Comparison of ENCODE assay signal across 9 cellular contexts in genomic region chr3:33218072-33218445, GRCh38. TPM values are rescaled to one million over a fixed set of nuclear protein-coding genes. Genes with fewer than 3 reads are reported as not detected.
DNase-seq lines count a peak whose midpoint lies in the region; ATAC-seq, FAIRE-seq and TF ChIP-seq lines count a peak whose summit lies in the region.
"Had no signal": no experiment of that assay in that cellular context is flagged by ENCODE, and none has a peak within 500 bp of the region (broad histone marks: within the 10 kb centered on the region; RNA-seq: fewer than 3 reads in every experiment).

No MANE protein-coding gene starts in this region.

- POLR2A ChIA-PET in activated CD8-positive, alpha-beta T cell treated with anti-CD3 and anti-CD28 coated beads, Interleukin-2, amount 10 ng/mL, durations not matched to agents 7 days and 5 days (lab: Charles Lee): no interaction called here

- no peaks in the 10 kb centered on the region for H3K4me1 Mint-ChIP-seq in activated T-cell treated with anti-CD3 and anti-CD28 coated beads, Interleukin-2, amount 50 U/mL, for 72 hours (ENCODE audit: low read depth)
- H3K4me1 Mint-ChIP-seq in mesothelial cell of epicardium: peaks cover 6% of the 10 kb centered on the region
- peaks cover 4% of the 10 kb centered on the region for H3K4me1 Mint-ChIP-seq in activated CD8-positive, alpha-beta T cell treated with anti-CD3 and anti-CD28 coated beads, Interleukin-2, amount 10 ng/mL, durations not matched to agents 7 days and 5 days (ENCODE audit: low read depth)

- ATAC-seq in activated T-cell treated with anti-CD3 and anti-CD28 coated beads, Interleukin-2, amount 50 U/mL, for 72 hours (replicated peaks in 1 of 2): no peak
- no peak for ATAC-seq in upper lobe of right lung
- no peak for ATAC-seq in activated CD8-positive, alpha-beta T cell treated with anti-CD3 and anti-CD28 coated beads, Interleukin-2, amount 10 ng/mL, durations not matched to agents 7 days and 5 days

- no peaks in the 10 kb centered on the region for H3K36me3 ChIP-seq in bronchial epithelial cell (ENCODE audit: control insufficient read depth, insufficient read depth, low read length)
- no peaks in the 10 kb centered on the region for H3K36me3 ChIP-seq in upper lobe of right lung
- no peaks in the 10 kb centered on the region for H3K36me3 ChIP-seq in adrenal gland (replicated peaks in 1 of 2)
- no peaks in the 10 kb centered on the region for H3K36me3 ChIP-seq in Peyer's patch

- DNase-seq in activated T-cell treated with anti-CD3 and anti-CD28 coated beads, Interleukin-2, amount 50 U/mL, for 72 hours: no peak
- no peak for DNase-seq in activated T-cell treated with anti-CD3 and anti-CD28 coated beads for 4 hours
- DNase-seq in bronchial epithelial cell (ENCODE audit: low read depth): no peak
- DNase-seq in mesothelial cell of epicardium (ENCODE audit: low spot score in 2 of 2, unreplicated experiment in 2 of 2): no peak
- DNase-seq in upper lobe of right lung: no peak
- DNase-seq in activated CD8-positive, alpha-beta T cell treated with anti-CD3 and anti-CD28 coated beads, Interleukin-2, amount 10 ng/mL, durations not matched to agents 7 days and 5 days: no peak
- DNase-seq in adrenal gland: no peak
- DNase-seq in Peyer's patch: no peak

- H3K27me3 ChIP-seq in bronchial epithelial cell (ENCODE audit: control insufficient read depth, insufficient read depth, low read length) (peaks cover 10% of the 10 kb centered on the region), upper lobe of right lung (peaks cover 26% of the 10 kb centered on the region), adrenal gland (peaks cover 34% of the 10 kb centered on the region), Peyer's patch (peaks cover 0 to 12% of the 10 kb centered on the region in 2 donors)

- H3K27ac Mint-ChIP-seq in activated T-cell treated with anti-CD3 and anti-CD28 coated beads, Interleukin-2, amount 50 U/mL, for 72 hours: no peak overlapping the region
- H3K27ac Mint-ChIP-seq in mesothelial cell of epicardium: no peak overlapping the region
- no peak overlapping the region for H3K27ac Mint-ChIP-seq in activated CD8-positive, alpha-beta T cell treated with anti-CD3 and anti-CD28 coated beads, Interleukin-2, amount 10 ng/mL, durations not matched to agents 7 days and 5 days

- H3K4me3 Mint-ChIP-seq in activated T-cell treated with anti-CD3 and anti-CD28 coated beads, Interleukin-2, amount 50 U/mL, for 72 hours: peak overlapping the region; percentile 10 to 49
- H3K4me3 Mint-ChIP-seq in mesothelial cell of epicardium: peak overlapping the region; percentile 71
- H3K4me3 Mint-ChIP-seq in activated CD8-positive, alpha-beta T cell treated with anti-CD3 and anti-CD28 coated beads, Interleukin-2, amount 10 ng/mL, durations not matched to agents 7 days and 5 days: no peak overlapping the region

- intact Hi-C loops in upper lobe of right lung (cut with DNase I): no loop called here
- intact Hi-C loops in adrenal gland (cut with DNase I): no loop called here

- TF ChIP-seq CTCF in bronchial epithelial cell (IDR thresholded peaks at IDR 0.05; ENCODE audit: insufficient read depth, low read length, severe bottlenecking) (no peak), mesothelial cell of epicardium (IDR thresholded peaks at IDR 0.05; ENCODE audit: unreplicated experiment) (no peak), upper lobe of right lung (IDR thresholded peaks at IDR 0.05) (no peak), adrenal gland (IDR thresholded peaks at IDR 0.05) (no peak), Peyer's patch (IDR thresholded peaks at IDR 0.05) (no peak)

- 1 to 3% (median 1%) methylated on average over 17 of the region's 17 CpGs for WGBS in adrenal gland, 4 donors

- H3K27me3 Mint-ChIP-seq in activated T-cell treated with anti-CD3 and anti-CD28 coated beads, Interleukin-2, amount 50 U/mL, for 72 hours (ENCODE audit: low read depth): peaks cover 51% of the 10 kb centered on the region
- peaks cover 84% of the 10 kb centered on the region for H3K27me3 Mint-ChIP-seq in mesothelial cell of epicardium (ENCODE audit: low read depth)
- H3K27me3 Mint-ChIP-seq in activated CD8-positive, alpha-beta T cell treated with anti-CD3 and anti-CD28 coated beads, Interleukin-2, amount 10 ng/mL, durations not matched to agents 7 days and 5 days (ENCODE audit: low read depth): peaks cover 57% of the 10 kb centered on the region

- TF ChIP-seq POLR2A in adrenal gland (IDR thresholded peaks at IDR 0.05) (no peak), Peyer's patch (IDR thresholded peaks at IDR 0.05) (no peak)

- CTCF ChIA-PET in activated CD8-positive, alpha-beta T cell treated with anti-CD3 and anti-CD28 coated beads, Interleukin-2, amount 10 ng/mL, durations not matched to agents 7 days and 5 days (lab: Charles Lee): interaction anchor here (1.0 kb wide), 1 partner anchor 86 kb away, joined by 3 read pairs; no protein-coding TSS in a partner anchor

- H3K27ac ChIP-seq in upper lobe of right lung (no peak overlapping the region), adrenal gland (no peak overlapping the region), Peyer's patch (no peak overlapping the region)

- no peak for FAIRE-seq in bronchial epithelial cell (lab: Jason Lieb, UNC)

- no peaks in the 10 kb centered on the region for H3K36me3 Mint-ChIP-seq in activated T-cell treated with anti-CD3 and anti-CD28 coated beads, Interleukin-2, amount 50 U/mL, for 72 hours (ENCODE audit: insufficient read depth in 2 of 2)
- H3K36me3 Mint-ChIP-seq in mesothelial cell of epicardium: peaks cover 2% of the 10 kb centered on the region
- no peaks in the 10 kb centered on the region for H3K36me3 Mint-ChIP-seq in activated CD8-positive, alpha-beta T cell treated with anti-CD3 and anti-CD28 coated beads, Interleukin-2, amount 10 ng/mL, durations not matched to agents 7 days and 5 days (ENCODE audit: low read depth)

- H3K9me3 ChIP-seq in upper lobe of right lung (no peaks in the 10 kb centered on the region), adrenal gland (replicated peaks in 1 of 3) (no peaks in the 10 kb centered on the region), Peyer's patch (no peaks in the 10 kb centered on the region)

- H3K4me1 ChIP-seq in upper lobe of right lung: no peaks in the 10 kb centered on the region
- peaks cover 9 to 13% of the 10 kb centered on the region in 2 donors for H3K4me1 ChIP-seq in adrenal gland (replicated peaks in 1 of 2)
- H3K4me1 ChIP-seq in Peyer's patch: peaks cover 0 to 8% (median 0%) of the 10 kb centered on the region in 4 donors

- H3K9me3 Mint-ChIP-seq in activated T-cell treated with anti-CD3 and anti-CD28 coated beads, Interleukin-2, amount 50 U/mL, for 72 hours: no peaks in the 10 kb centered on the region
- H3K9me3 Mint-ChIP-seq in mesothelial cell of epicardium: peaks cover 12% of the 10 kb centered on the region
- no peaks in the 10 kb centered on the region for H3K9me3 Mint-ChIP-seq in activated CD8-positive, alpha-beta T cell treated with anti-CD3 and anti-CD28 coated beads, Interleukin-2, amount 10 ng/mL, durations not matched to agents 7 days and 5 days (ENCODE audit: insufficient read depth)

- H3K4me3 ChIP-seq in bronchial epithelial cell (ENCODE audit: low read depth, low read length) (peak overlapping the region; percentile 40), upper lobe of right lung (peak overlapping the region; percentile 43), adrenal gland (peak overlapping the region in 1 of 4 donors; percentile 49), Peyer's patch (peak overlapping the region in 2 of 4 donors; percentile 19 to 44)

RNA-seq across cellular contexts. Expression of gene SUSD5, which starts 0.6 kb away (rescaled TPM):
- total RNA-seq in activated T-cell treated with anti-CD3 and anti-CD28 coated beads, Interleukin-2, amount 50 U/mL, for 72 hours: not detected
- not detected in 2 replicates for total RNA-seq in bronchial epithelial cell
- total RNA-seq in mesothelial cell of epicardium: 1.3 to 1.8 TPM (median 1.7 TPM) in 3 replicates
- total RNA-seq in upper lobe of right lung: 1.1 TPM
- total RNA-seq in activated CD8-positive, alpha-beta T cell treated with anti-CD3 and anti-CD28 coated beads, Interleukin-2, amount 10 ng/mL, durations not matched to agents 7 days and 5 days: not detected
- 1 to 10 TPM in 6 of 8 donors, under 1 TPM in 2; 0.42 to 2.0 (median 1.3) TPM for total RNA-seq in adrenal gland
- under 1 TPM; 0.16 to 0.93 (median 0.57) TPM for polyA plus RNA-seq in adrenal gland
- total RNA-seq in Peyer's patch: under 1 TPM in 3 of 4 donors, not detected in 1; 0.18 to 0.85 (median 0.40) TPM
- total RNA-seq: OCI-LY7 had no signal

RNA-seq across cellular contexts. Expression of gene FBXL2, which starts 59.2 kb away (rescaled TPM):
- total RNA-seq in activated T-cell treated with anti-CD3 and anti-CD28 coated beads, Interleukin-2, amount 50 U/mL, for 72 hours: under 1 TPM in 1 of 2 donors, not detected in 1; 0.09 TPM
- total RNA-seq in bronchial epithelial cell: 9.1 and 13.4 TPM in 2 replicates
- 23.5 to 25.6 TPM (median 23.6 TPM) in 3 replicates for total RNA-seq in mesothelial cell of epicardium
- total RNA-seq in upper lobe of right lung: 7.6 TPM
- not detected for total RNA-seq in activated CD8-positive, alpha-beta T cell treated with anti-CD3 and anti-CD28 coated beads, Interleukin-2, amount 10 ng/mL, durations not matched to agents 7 days and 5 days
- 10 to 100 TPM in 2 of 8 donors, 1 to 10 TPM in 6; 5.9 to 25.5 (median 9.1) TPM for total RNA-seq in adrenal gland
- polyA plus RNA-seq in adrenal gland: 10 to 100 TPM in 1 of 3 donors, 1 to 10 TPM in 2; 6.8 to 11.5 (median 7.3) TPM
- 1 to 10 TPM in 3 of 4 donors, not detected in 1; 1.2 to 4.7 (median 1.2) TPM for total RNA-seq in Peyer's patch
